In genomic region chr10:99344715-99345114, GRCh38 we compare ENCODE assay signal across 1 cellular context.
TF ChIP-seq lines count a peak whose summit lies in the region.

No MANE protein-coding gene starts in this region.

TF ChIP-seq in WTC11, 78 proteins besides CTCF, POLR2A, EP300 and RAD21 (continued from another document):
- TF ChIP-seq AFF4 (CRISPR knock-in tag; IDR thresholded peaks at IDR 0.05; ENCODE audit: borderline replicate concordance), result no peak
